ENCODE assay signal across 1 cellular context in the genomic region with DNA sequence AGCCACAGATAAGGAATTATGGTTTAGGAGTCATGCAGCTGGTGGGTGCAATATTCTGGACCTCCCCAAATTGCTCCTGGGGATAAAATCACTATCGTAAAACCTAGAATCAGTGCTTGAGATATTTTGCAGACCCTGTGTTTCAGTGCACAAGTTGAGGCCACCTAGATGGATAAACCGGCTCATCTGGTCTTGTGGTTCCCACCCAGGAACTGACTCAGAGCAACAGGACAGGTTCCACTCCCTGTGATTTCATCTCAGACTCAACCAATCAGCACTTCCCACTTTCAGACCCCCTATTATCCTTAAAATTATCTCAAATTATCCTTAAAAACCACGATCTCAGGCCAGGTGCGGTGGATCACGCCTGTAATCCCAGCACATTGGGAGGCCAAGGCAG.
TF ChIP-seq lines count a peak whose summit lies in the region.

No MANE protein-coding gene starts in this region.

TF ChIP-seq in GM12891, 5 proteins besides CTCF, POLR2A, EP300 and RAD21:
- TF ChIP-seq TAF1 (IDR thresholded peaks at IDR 0.05; ENCODE audit: low read depth, low read length): no peak
- no peak for TF ChIP-seq SPI1 (IDR thresholded peaks at IDR 0.05; ENCODE audit: low read depth, low read length)
- no peak for TF ChIP-seq POU2F2 (IDR thresholded peaks at IDR 0.05; ENCODE audit: low read depth, low read length)
- no peak for TF ChIP-seq POLR2AphosphoS5 (IDR thresholded peaks at IDR 0.05; ENCODE audit: low read depth, low read length)
- TF ChIP-seq PAX5 (IDR thresholded peaks at IDR 0.05; ENCODE audit: insufficient read depth, low read length, severe bottlenecking): no peak
TF ChIP-seq in GM12891: peak in this region for 0.
